In the genomic region with DNA sequence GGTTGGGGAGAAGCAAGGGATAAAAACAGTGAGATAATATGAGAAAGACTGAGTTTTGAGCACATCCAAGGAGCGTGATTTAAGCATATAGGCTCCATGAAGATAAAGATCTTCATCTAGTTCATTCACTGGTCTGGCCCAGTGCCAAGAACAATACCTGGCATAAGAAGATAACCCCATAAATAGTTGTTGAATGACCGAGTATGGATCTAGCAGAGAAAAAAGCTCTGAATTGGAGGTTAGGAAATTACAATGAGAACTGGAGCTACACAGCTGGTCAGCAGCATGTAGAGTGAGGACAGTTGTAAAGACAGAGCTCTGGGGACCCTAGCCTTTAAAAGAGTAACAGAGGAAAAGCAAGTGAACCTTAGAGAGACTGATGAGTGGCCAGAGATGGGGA, we compare ENCODE assay signal across 13 cellular contexts. TPM values are rescaled to one million over a fixed set of nuclear protein-coding genes. Genes with fewer than 3 reads are reported as not detected.
DNase-seq lines count a peak whose midpoint lies in the region; ATAC-seq and TF ChIP-seq lines count a peak whose summit lies in the region.
"Had no signal": no experiment of that assay in that cellular context is flagged by ENCODE, and none has a peak within 500 bp of the region (broad histone marks: within the 10 kb centered on the region; RNA-seq: fewer than 3 reads in every experiment).

No MANE protein-coding gene starts in this region.

- TF ChIP-seq CTCF in MCF 10A (IDR thresholded peaks at IDR 0.05; ENCODE audit: unreplicated experiment) (no peak), breast epithelium (IDR thresholded peaks at IDR 0.05) (no peak)

- no peaks in the 10 kb centered on the region for H3K9me3 ChIP-seq in breast epithelium
- H3K9me3 ChIP-seq: body of pancreas, SJSA1 had no signal

- no TSS peak for BruUV-seq in MCF 10A (replicated peaks; lab: Mats Ljungman, UMichigan)

- POLR2A ChIA-PET in MCF 10A (lab: Yijun Ruan, JAX) = interaction anchor here (1.0 kb wide), 1 partner anchor 235 kb away, joined by 3 read pairs; no protein-coding TSS in a partner anchor

- H3K27ac Mint-ChIP-seq in MCF 10A (ENCODE audit: low read depth, unreplicated experiment) = no peak overlapping the region

- H3K27ac ChIP-seq in breast epithelium (no peak overlapping the region), epithelial cell of prostate (no peak overlapping the region)
- H3K27ac ChIP-seq: body of pancreas, parathyroid adenoma, SJSA1 had no signal

- CTCF ChIA-PET in MCF 10A (lab: Yijun Ruan, JAX) = interaction anchor here (0.9 to 1.7 kb wide), 4 partner anchors 17 to 379 kb away, joined by 3 to 4 read pairs (median 4); partner anchors contain the start of gene MYO7A

- peaks cover 23% of the 10 kb centered on the region for H3K27me3 Mint-ChIP-seq in MCF 10A (ENCODE audit: insufficient read depth, unreplicated experiment)

- H3K9me3 Mint-ChIP-seq in MCF 10A (ENCODE audit: unreplicated experiment) = peaks cover 8% of the 10 kb centered on the region

- no peak for TF ChIP-seq POLR2A in breast epithelium (IDR thresholded peaks at IDR 0.05)

- peaks cover 35% of the 10 kb centered on the region for H3K4me1 Mint-ChIP-seq in MCF 10A (ENCODE audit: insufficient read depth, unreplicated experiment)

- no peaks in the 10 kb centered on the region for H3K36me3 Mint-ChIP-seq in MCF 10A (ENCODE audit: insufficient read depth, unreplicated experiment)

- ATAC-seq in HG02852 (IDR thresholded peaks at IDR 0.05; ENCODE audit: unreplicated experiment) (no peak), GM21423 (IDR thresholded peaks at IDR 0.05; ENCODE audit: unreplicated experiment) (no peak)
- ATAC-seq: body of pancreas had no signal

- H3K36me3 ChIP-seq in breast epithelium = no peaks in the 10 kb centered on the region
- H3K36me3 ChIP-seq: SJSA1 had no signal

- peak overlapping the region; percentile 30 for H3K4me3 Mint-ChIP-seq in MCF 10A (ENCODE audit: unreplicated experiment)

- H3K4me1 ChIP-seq in breast epithelium = no peaks in the 10 kb centered on the region
- H3K4me1 ChIP-seq: body of pancreas, parathyroid adenoma, SJSA1 had no signal

- H3K4me3 ChIP-seq in breast epithelium = no peak overlapping the region
- H3K4me3 ChIP-seq: body of pancreas, SJSA1 had no signal

- H3K27me3 ChIP-seq in breast epithelium = no peaks in the 10 kb centered on the region
- H3K27me3 ChIP-seq: body of pancreas, SJSA1 had no signal

- DNase-seq in MCF 10A (ENCODE audit: unreplicated experiment) = peak; percentile 78
- DNase-seq in breast epithelium (ENCODE audit: low spot score in 2 of 2) = no peak
- DNase-seq in RPMI7951 (ENCODE audit: low read depth) = peak; percentile 59
- peak; percentile 77 for DNase-seq in epithelial cell of prostate (ENCODE audit: low read depth, low spot score)
- DNase-seq in HK-2 (ENCODE audit: unreplicated experiment) = no peak
- no peak for DNase-seq in amygdala (lab: John Stamatoyannopoulos, UW)
- DNase-seq: activated CD4-positive, alpha-beta T cell treated with anti-CD3 and anti-CD28 coated beads for 4 hours; activated T-cell treated with anti-CD3 and anti-CD28 coated beads, Interleukin-2, amount 50 U/mL, for 48 hours; body of pancreas had no signal

- intact Hi-C loops in MCF 10A (cut with micrococcal nuclease) (no loop called here), breast epithelium (cut with DNase I; ENCODE audit: low total_unique reads) (no loop called here)

RNA-seq across cellular contexts. Expression of gene PAK1, which starts 33.0 kb away (rescaled TPM):
- 24.0 and 25.5 TPM in 2 replicates for total RNA-seq in MCF 10A (2022)
- 10 to 100 TPM; 23.2 to 59.6 (median 42.6) TPM for total RNA-seq in breast epithelium
- total RNA-seq in RPMI7951 (2014; rRNA removed; shearing (Covaris generic)) = 60.2 and 77.9 TPM in 2 replicates

Comparison
In these comparisons a context has a peak if more than half of its experiments do, and no peak if none do; other contexts are left out.
1. DNase-seq: peak in MCF 10A (single experiment), RPMI7951 (single experiment) and epithelial cell of prostate (single experiment); none in breast epithelium (0 of 2), HK-2 (single experiment) and amygdala (0 of 56).